In genomic region chr1:207021139-207021861, GRCh38 we compare ENCODE assay signal across 17 cellular contexts. TPM values are rescaled to one million over a fixed set of nuclear protein-coding genes. Genes with fewer than 3 reads are reported as not detected.
DNase-seq lines count a peak whose midpoint lies in the region; ATAC-seq lines count a peak whose summit lies in the region.
"Had no signal": no experiment of that assay in that cellular context is flagged by ENCODE, and none has a peak within 500 bp of the region (broad histone marks: within the 10 kb centered on the region; RNA-seq: fewer than 3 reads in every experiment).

No MANE protein-coding gene starts in this region.

- DNase-seq in HT1080 (ENCODE audit: low read depth): peak; percentile 82
- DNase-seq in foreskin melanocyte: peak; percentile 79
- DNase-seq in superior temporal gyrus (ENCODE audit: extremely low spot score): peak; percentile 48
- no peak for DNase-seq in T1000 (lab: John Stamatoyannopoulos, UW)
- no peak for DNase-seq in cerebellar cortex (ENCODE audit: low spot score)
- DNase-seq in NCI-H1436 (lab: John Stamatoyannopoulos, UW): no peak
- DNase-seq in activated CD8-positive, alpha-beta memory T cell treated with anti-CD3 and anti-CD28 coated beads, Interleukin-2, amount 50 U/mL, for 4 hours: no peak
- DNase-seq: heart right ventricle; NCI-H2029 treated with DMSO at 0.1 percent for 48 hours; ovary; stimulated activated CD4-positive, alpha-beta T cell treated with anti-CD3 and anti-CD28 coated beads, Interleukin-2, amount 100 ng/mL, for 48 hours; stimulated activated naive CD4-positive, alpha-beta T cell treated with Interleukin-2 at 50 U/mL for 16 hours; T-helper 1 cell had no signal

- no peaks in the 10 kb centered on the region for H3K9me3 Mint-ChIP-seq in activated T-helper 17 cell treated with anti-CD3 and anti-CD28 coated beads, Interleukin-2, amount 50 U/mL, for 72 hours

- H3K27ac Mint-ChIP-seq in activated T-helper 17 cell treated with anti-CD3 and anti-CD28 coated beads, Interleukin-2, amount 50 U/mL, for 72 hours: peak overlapping the region; percentile 48
- H3K27ac Mint-ChIP-seq: activated naive CD8-positive, alpha-beta T cell had no signal

- H3K36me3 Mint-ChIP-seq in activated T-helper 17 cell treated with anti-CD3 and anti-CD28 coated beads, Interleukin-2, amount 50 U/mL, for 72 hours (ENCODE audit: low read depth): no peaks in the 10 kb centered on the region
- H3K36me3 Mint-ChIP-seq: activated naive CD8-positive, alpha-beta T cell had no signal

- peaks cover 18% of the 10 kb centered on the region for H3K27me3 Mint-ChIP-seq in activated T-helper 17 cell treated with anti-CD3 and anti-CD28 coated beads, Interleukin-2, amount 50 U/mL, for 72 hours

- H3K4me3 Mint-ChIP-seq in activated T-helper 17 cell treated with anti-CD3 and anti-CD28 coated beads, Interleukin-2, amount 50 U/mL, for 72 hours: no peak overlapping the region
- H3K4me3 Mint-ChIP-seq: activated naive CD8-positive, alpha-beta T cell had no signal

- ATAC-seq in activated T-helper 17 cell treated with anti-CD3 and anti-CD28 coated beads, Interleukin-2, amount 50 U/mL, for 72 hours (replicated peaks): no peak

- H3K4me1 Mint-ChIP-seq in activated T-helper 17 cell treated with anti-CD3 and anti-CD28 coated beads, Interleukin-2, amount 50 U/mL, for 72 hours: no peaks in the 10 kb centered on the region

RNA-seq across cellular contexts. Expression of gene C1orf116, which starts 11.3 kb away (rescaled TPM):
- 0.20 and 0.59 TPM in 2 replicates for total RNA-seq in HT1080 (2014; rRNA removed; shearing (Covaris generic))
- 0.08 and 0.23 TPM in 2 replicates for polyA plus RNA-seq in HT1080 (2015; cell fraction: cytosol; rRNA removed)
- polyA plus RNA-seq in HT1080 (2015; cell fraction: nucleus; rRNA removed): 0.19 and 0.26 TPM in 2 replicates
- total RNA-seq in activated T-helper 17 cell treated with anti-CD3 and anti-CD28 coated beads, Interleukin-2, amount 50 U/mL, for 72 hours: not detected
- total RNA-seq: activated CD8-positive, alpha-beta memory T cell treated with anti-CD3 and anti-CD28 coated beads for 36 hours; lung microvascular endothelial cell had no signal

RNA-seq across cellular contexts. Expression of gene YOD1, which starts 29.7 kb away (rescaled TPM):
- 9.6 and 9.8 TPM in 2 replicates for total RNA-seq in HT1080 (2014; rRNA removed; shearing (Covaris generic))
- polyA plus RNA-seq in HT1080 (2015; cell fraction: cytosol; rRNA removed): 6.8 and 8.8 TPM in 2 replicates
- polyA plus RNA-seq in HT1080 (2015; cell fraction: nucleus; rRNA removed): 15.1 and 17.7 TPM in 2 replicates
- total RNA-seq in activated T-helper 17 cell treated with anti-CD3 and anti-CD28 coated beads, Interleukin-2, amount 50 U/mL, for 72 hours: 1 to 10 TPM; 6.7 to 7.1 TPM

RNA-seq across cellular contexts. Expression of gene PFKFB2, which starts 31.8 kb away (rescaled TPM):
- 0.07 and 0.11 TPM in 2 replicates for total RNA-seq in HT1080 (2014; rRNA removed; shearing (Covaris generic))
- 0.56 and 0.90 TPM in 2 replicates for polyA plus RNA-seq in HT1080 (2015; cell fraction: cytosol; rRNA removed)
- polyA plus RNA-seq in HT1080 (2015; cell fraction: nucleus; rRNA removed): 1.8 and 2.0 TPM in 2 replicates
- 1 to 10 TPM in 1 of 2 donors, under 1 TPM in 1; 0.85 to 1.3 TPM for total RNA-seq in activated T-helper 17 cell treated with anti-CD3 and anti-CD28 coated beads, Interleukin-2, amount 50 U/mL, for 72 hours

RNA-seq across cellular contexts. Expression of gene FCAMR, which starts 51.0 kb away (rescaled TPM):
- total RNA-seq in HT1080 (2014; rRNA removed; shearing (Covaris generic)): not detected in 2 replicates
- polyA plus RNA-seq in HT1080 (2015; cell fraction: cytosol; rRNA removed): not detected in 2 replicates
- not detected in 2 replicates for polyA plus RNA-seq in HT1080 (2015; cell fraction: nucleus; rRNA removed)
- total RNA-seq in activated T-helper 17 cell treated with anti-CD3 and anti-CD28 coated beads, Interleukin-2, amount 50 U/mL, for 72 hours: not detected
- total RNA-seq: activated CD8-positive, alpha-beta memory T cell treated with anti-CD3 and anti-CD28 coated beads for 36 hours; heart right ventricle; lung microvascular endothelial cell; ovary had no signal
- polyA plus RNA-seq: heart right ventricle, ovary had no signal

Comparison
In these comparisons a context has a peak if more than half of its experiments do, and no peak if none do; other contexts are left out.
1. DNase-seq: peak in HT1080 (single experiment), foreskin melanocyte (single experiment) and superior temporal gyrus (single experiment); none in T1000 (single experiment), cerebellar cortex (single experiment), NCI-H1436 (single experiment) and activated CD8-positive, alpha-beta memory T cell treated with anti-CD3 and anti-CD28 coated beads, Interleukin-2, amount 50 U/mL, for 4 hours (single experiment).